17 cellular contexts compared by ENCODE assay signal in genomic region chr1:40397258-40397657, GRCh38. TPM values are rescaled to one million over a fixed set of nuclear protein-coding genes. Genes with fewer than 3 reads are reported as not detected.
DNase-seq lines count a peak whose midpoint lies in the region; ATAC-seq and TF ChIP-seq lines count a peak whose summit lies in the region.
"Had no signal": no experiment of that assay in that cellular context is flagged by ENCODE, and none has a peak within 500 bp of the region (broad histone marks: within the 10 kb centered on the region; RNA-seq: fewer than 3 reads in every experiment).

No MANE protein-coding gene starts in this region.

- H3K27me3 ChIP-seq in suprapubic skin, result no peaks in the 10 kb centered on the region
- H3K27me3 ChIP-seq in sigmoid colon, result no peaks in the 10 kb centered on the region
- no peaks in the 10 kb centered on the region for H3K27me3 ChIP-seq in A673 (replicated peaks; ENCODE audit: insufficient read depth, low read depth, low read length, poor library complexity)
- H3K27me3 ChIP-seq: adrenal gland, colonic mucosa had no signal

- peak overlapping the region; percentile 86 for H3K27ac Mint-ChIP-seq in activated CD4-positive, alpha-beta T cell treated with anti-CD3 and anti-CD28 coated beads for 36 hours
- peak overlapping the region; percentile 99 for H3K27ac Mint-ChIP-seq in T-helper 17 cell
- peak overlapping the region; percentile 11 to 97 (median 96) for H3K27ac Mint-ChIP-seq in immature natural killer cell

- intact Hi-C loops in activated CD4-positive, alpha-beta T cell treated with anti-CD3 and anti-CD28 coated beads for 36 hours (cut with DNase I, micrococcal nuclease), result no loop called here
- intact Hi-C loops in sigmoid colon (cut with DNase I) (no loop called here), A673 (cut with micrococcal nuclease; ENCODE audit: unreplicated experiment) (no loop called here)

- ATAC-seq in activated CD4-positive, alpha-beta T cell treated with anti-CD3 and anti-CD28 coated beads for 36 hours, result no peak
- no peak for ATAC-seq in T-helper 17 cell
- ATAC-seq: A549, Panc1 had no signal

- H3K36me3 Mint-ChIP-seq in activated CD4-positive, alpha-beta T cell treated with anti-CD3 and anti-CD28 coated beads for 36 hours (ENCODE audit: low read depth), result peaks cover 69% of the 10 kb centered on the region
- peaks cover 8% of the 10 kb centered on the region for H3K36me3 Mint-ChIP-seq in T-helper 17 cell (ENCODE audit: low read depth)
- H3K36me3 Mint-ChIP-seq in immature natural killer cell, result no peaks in the 10 kb centered on the region

- peaks cover 91% of the 10 kb centered on the region for H3K4me1 Mint-ChIP-seq in activated CD4-positive, alpha-beta T cell treated with anti-CD3 and anti-CD28 coated beads for 36 hours
- peaks cover 55% of the 10 kb centered on the region for H3K4me1 Mint-ChIP-seq in T-helper 17 cell
- H3K4me1 Mint-ChIP-seq in immature natural killer cell, result peaks cover 83 to 95% of the 10 kb centered on the region in 2 donors

- H3K4me3 ChIP-seq in suprapubic skin (no peak overlapping the region), sigmoid colon (no peak overlapping the region), A673 (ENCODE audit: low read depth, low read length, poor library complexity, severe bottlenecking) (no peak overlapping the region)
- H3K4me3 ChIP-seq: A549, adrenal gland, colonic mucosa had no signal

- no TSS peak for BruUV-seq in A673 (replicated peaks; lab: Mats Ljungman, UMichigan)

- CTCF ChIA-PET in activated CD4-positive, alpha-beta T cell treated with anti-CD3 and anti-CD28 coated beads for 36 hours (lab: Charles Lee), result interaction anchor here (0.9 to 9.9 kb wide), 6 partner anchors 10 to 59 kb away, joined by 3 to 151 read pairs (median 4); no protein-coding TSS in a partner anchor
- CTCF ChIA-PET in A673 (lab: Charles Lee), result no interaction called here

- 80% methylated on average over 2 of the region's 2 CpGs for WGBS in suprapubic skin
- WGBS in sigmoid colon, 2 donors, result 87 to 91% methylated on average over 2 of the region's 2 CpGs

- TF ChIP-seq CTCF in suprapubic skin (IDR thresholded peaks at IDR 0.05) (no peak), sigmoid colon (IDR thresholded peaks at IDR 0.05) (no peak), A673 (conservative IDR thresholded peaks at IDR 0.05; ENCODE audit: low read depth, low read length) (no peak)

- H3K4me1 ChIP-seq in suprapubic skin (peaks cover 25% of the 10 kb centered on the region), sigmoid colon (peaks cover 0 to 22% (median 4%) of the 10 kb centered on the region in 4 donors), A673 (ENCODE audit: insufficient read depth, low read length, poor library complexity, severe bottlenecking) (peaks cover 11% of the 10 kb centered on the region)
- H3K4me1 ChIP-seq: A549, colonic mucosa had no signal

- H3K9me3 ChIP-seq in T-helper 17 cell (ENCODE audit: control insufficient read depth, low read length, poor library complexity, severe bottlenecking) (no peaks in the 10 kb centered on the region), suprapubic skin (no peaks in the 10 kb centered on the region), sigmoid colon (no peaks in the 10 kb centered on the region), A673 (ENCODE audit: low read depth, low read length, poor library complexity, severe bottlenecking) (peaks cover 4% of the 10 kb centered on the region)
- H3K9me3 ChIP-seq: A549, adrenal gland, colonic mucosa had no signal

- TF ChIP-seq POLR2A in suprapubic skin (IDR thresholded peaks at IDR 0.05), result no peak
- TF ChIP-seq POLR2A in sigmoid colon (IDR thresholded peaks at IDR 0.05), result no peak

- H3K27ac ChIP-seq in suprapubic skin (peak overlapping the region; percentile 71), sigmoid colon (peak overlapping the region in 2 of 4 donors; percentile 12 to 33), A673 (ENCODE audit: low read depth, low read length, poor library complexity, severe bottlenecking) (no peak overlapping the region)
- H3K27ac ChIP-seq: A549 had no signal

- H3K36me3 ChIP-seq in suprapubic skin, result no peaks in the 10 kb centered on the region
- no peaks in the 10 kb centered on the region for H3K36me3 ChIP-seq in sigmoid colon
- no peaks in the 10 kb centered on the region for H3K36me3 ChIP-seq in A673 (ENCODE audit: insufficient read depth, low read length, poor library complexity, severe bottlenecking)
- H3K36me3 ChIP-seq: adrenal gland, colonic mucosa had no signal

- POLR2A ChIA-PET in activated CD4-positive, alpha-beta T cell treated with anti-CD3 and anti-CD28 coated beads for 36 hours (lab: Charles Lee), result interaction anchor here (0.6 to 0.8 kb wide), 2 partner anchors 12 to 55 kb away, joined by 3 read pairs; no protein-coding TSS in a partner anchor
- POLR2A ChIA-PET in A673 (lab: Charles Lee; ENCODE audit: low non-redundant PET), result no interaction called here

- H3K4me3 Mint-ChIP-seq in activated CD4-positive, alpha-beta T cell treated with anti-CD3 and anti-CD28 coated beads for 36 hours, result peak overlapping the region; percentile 5
- peak overlapping the region; percentile 68 for H3K4me3 Mint-ChIP-seq in T-helper 17 cell
- H3K4me3 Mint-ChIP-seq in immature natural killer cell, result no peak overlapping the region

- H3K9me3 Mint-ChIP-seq in activated CD4-positive, alpha-beta T cell treated with anti-CD3 and anti-CD28 coated beads for 36 hours (ENCODE audit: low read depth), result no peaks in the 10 kb centered on the region
- no peaks in the 10 kb centered on the region for H3K9me3 Mint-ChIP-seq in immature natural killer cell

- no peak for DNase-seq in activated CD4-positive, alpha-beta T cell treated with anti-CD3 and anti-CD28 coated beads for 36 hours
- DNase-seq in activated CD4-positive, alpha-beta T cell treated with anti-CD3 and anti-CD28 coated beads for 48 hours, result no peak
- DNase-seq in T-helper 17 cell, result no peak
- DNase-seq in immature natural killer cell, result no peak
- DNase-seq in suprapubic skin (ENCODE audit: low spot score in 2 of 2), result no peak
- no peak for DNase-seq in sigmoid colon
- no peak for DNase-seq in stimulated activated CD4-positive, alpha-beta T cell treated with anti-CD3 and anti-CD28 coated beads, Interleukin-4, amount 100 ng/mL, for 1 hour
- no peak for DNase-seq in A673 (ENCODE audit: low spot score)
- DNase-seq: adrenal gland; colonic mucosa; DMS 273 treated with DMSO at 0.1 percent for 48 hours; midbrain; NCI-H1092 treated with DMSO at 0.1 percent for 48 hours; retina; stimulated activated CD4-positive, alpha-beta T cell treated with anti-CD3 and anti-CD28 coated beads, Interleukin-4, amount 100 ng/mL, for 24 hours had no signal

- TF ChIP-seq EP300 in suprapubic skin (IDR thresholded peaks at IDR 0.05) (no peak), sigmoid colon (IDR thresholded peaks at IDR 0.05) (no peak)

- H3K27me3 Mint-ChIP-seq in activated CD4-positive, alpha-beta T cell treated with anti-CD3 and anti-CD28 coated beads for 36 hours, result no peaks in the 10 kb centered on the region
- H3K27me3 Mint-ChIP-seq in T-helper 17 cell (no peaks in the 10 kb centered on the region), immature natural killer cell (ENCODE audit: low read depth in 3 of 3) (no peaks in the 10 kb centered on the region)

RNA-seq across cellular contexts. Expression of gene SMAP2, which starts 23.7 kb away (rescaled TPM):
- total RNA-seq in activated CD4-positive, alpha-beta T cell treated with anti-CD3 and anti-CD28 coated beads for 36 hours, result 100 to 1,000 TPM; 241 to 258 TPM
- total RNA-seq in T-helper 17 cell, result 100 to 1,000 TPM; 155 to 169 TPM
- polyA plus RNA-seq in immature natural killer cell, result 100 to 1,000 TPM; 166 to 280 (median 170) TPM
- 10 to 100 TPM; 17.0 to 32.2 (median 28.0) TPM for total RNA-seq in suprapubic skin
- 10 to 100 TPM; 20.5 to 28.5 (median 25.5) TPM for total RNA-seq in sigmoid colon
- polyA plus RNA-seq in sigmoid colon, result 100 to 1,000 TPM in 1 of 3 donors, 10 to 100 TPM in 2; 22.8 to 113 (median 24.3) TPM
- total RNA-seq in A673 (2021), result 52.0 and 58.5 TPM in 2 replicates

RNA-seq across cellular contexts. Expression of gene ZFP69B, which starts 53.0 kb away (rescaled TPM):
- total RNA-seq in activated CD4-positive, alpha-beta T cell treated with anti-CD3 and anti-CD28 coated beads for 36 hours, result 1 to 10 TPM; 4.6 to 5.3 TPM
- total RNA-seq in T-helper 17 cell (1 to 10 TPM; 2.1 to 2.8 TPM), suprapubic skin (1 to 10 TPM in 1 of 4 donors, under 1 TPM in 3; 0.55 to 1.1 (median 0.74) TPM), sigmoid colon (under 1 TPM; 0.14 to 0.99 (median 0.63) TPM), A673 (2021) (14.1 and 18.5 TPM in 2 replicates)
- polyA plus RNA-seq in immature natural killer cell (1 to 10 TPM in 1 of 3 donors, under 1 TPM in 1, not detected in 1; 0.92 to 1.3 TPM), sigmoid colon (1 to 10 TPM in 2 of 3 donors, not detected in 1; 1.2 to 1.8 TPM)

Comparison
In these comparisons a context has a peak if more than half of its experiments do, and no peak if none do; other contexts are left out.
1. H3K4me3 Mint-ChIP-seq: peak in activated CD4-positive, alpha-beta T cell treated with anti-CD3 and anti-CD28 coated beads for 36 hours (single experiment) and T-helper 17 cell (single experiment); none in immature natural killer cell (0 of 5).
2. Peak in every context shown above with its lines, with median percentiles within 50 percentile points of each other: H3K27ac Mint-ChIP-seq.